ENCODE assay signal across 18 cellular contexts in genomic region chr1:25554886-25555752, GRCh38. TPM values are rescaled to one million over a fixed set of nuclear protein-coding genes. Genes with fewer than 3 reads are reported as not detected.
DNase-seq lines count a peak whose midpoint lies in the region; ATAC-seq and TF ChIP-seq lines count a peak whose summit lies in the region.
"Had no signal": no experiment of that assay in that cellular context is flagged by ENCODE, and none has a peak within 500 bp of the region (broad histone marks: within the 10 kb centered on the region; RNA-seq: fewer than 3 reads in every experiment).

No MANE protein-coding gene starts in this region.

- no peaks in the 10 kb centered on the region for H3K9me3 ChIP-seq in H9 (ENCODE audit: control insufficient read depth, low read depth, low read length)
- H3K9me3 ChIP-seq: gastroesophageal sphincter had no signal

- POLR2A ChIA-PET in HEK293T (lab: Yijun Ruan, JAX): no interaction called here

- no peak overlapping the region for H3K4ac ChIP-seq in H9 (ENCODE audit: low read depth, low read length)

- CTCF ChIA-PET in HEK293T (lab: Yijun Ruan, JAX): interaction anchor here (0.7 to 1.3 kb wide), 2 partner anchors 19 to 35 kb away, joined by 3 read pairs; no protein-coding TSS in a partner anchor

- no peak overlapping the region for H4K8ac ChIP-seq in H9 (replicated peaks; ENCODE audit: insufficient read length, low read depth, low read length)

- no peak overlapping the region for H4K5ac ChIP-seq in H9 (ENCODE audit: insufficient read length, low read depth, low read length)

- no peak overlapping the region for H3T11ph ChIP-seq in H9 (ENCODE audit: low read length)

- no peaks in the 10 kb centered on the region for H3K79me2 ChIP-seq in H9 (ENCODE audit: insufficient read depth, low read length)

- H2BK120ac ChIP-seq in H9 (ENCODE audit: low read depth, low read length, poor library complexity, severe bottlenecking): no peak overlapping the region

- H2AFZ ChIP-seq in H9 (ENCODE audit: low read length): no peak overlapping the region

- no peaks in the 10 kb centered on the region for H3K79me1 ChIP-seq in H9 (ENCODE audit: insufficient read depth, low read depth, low read length, poor library complexity, severe bottlenecking)

- H3K56ac ChIP-seq in H9 (ENCODE audit: insufficient read length, low read depth, low read length): no peak overlapping the region

- no peak overlapping the region for H2BK20ac ChIP-seq in H9 (ENCODE audit: low read depth, low read length, poor library complexity, severe bottlenecking)

- no peak overlapping the region for H3K4me2 ChIP-seq in H9 (ENCODE audit: insufficient read depth, insufficient read length, low read length)

- H3K27me3 Mint-ChIP-seq in activated naive CD4-positive, alpha-beta T cell treated with anti-CD3 and anti-CD28 coated beads, Interleukin-2, amount 50 U/mL, for 24 hours: no peaks in the 10 kb centered on the region
- no peaks in the 10 kb centered on the region for H3K27me3 Mint-ChIP-seq in activated naive CD8-positive, alpha-beta T cell
- no peaks in the 10 kb centered on the region for H3K27me3 Mint-ChIP-seq in H9 (ENCODE audit: low read depth)
- H3K27me3 Mint-ChIP-seq: IgD-negative memory B cell had no signal

- no peak for DNase-seq in activated naive CD4-positive, alpha-beta T cell (lab: John Stamatoyannopoulos, UW)
- DNase-seq in iris pigment epithelial cell (ENCODE audit: low read depth): peak; percentile 41
- no peak for DNase-seq in HEK293T (ENCODE audit: extremely low spot score)
- no peak for DNase-seq in H9
- DNase-seq: activated naive CD4-positive, alpha-beta T cell treated with anti-CD3 and anti-CD28 coated beads, Interleukin-2, amount 50 U/mL, for 16 hours; DMS53; left colon; NCI-H1930; NCI-H446 treated with DMSO at 0.1 percent for 48 hours; Right ventricle myocardium superior had no signal

- H3K27ac ChIP-seq in H9 (ENCODE audit: insufficient read length, low read depth, low read length): no peak overlapping the region
- H3K27ac ChIP-seq: C4-2B had no signal

- no peak overlapping the region for H3K9ac ChIP-seq in H9 (ENCODE audit: extremely low read depth, insufficient read length, low read length)

- H3K36me3 Mint-ChIP-seq in activated naive CD4-positive, alpha-beta T cell treated with anti-CD3 and anti-CD28 coated beads, Interleukin-2, amount 50 U/mL, for 24 hours: peaks cover 5% of the 10 kb centered on the region
- H3K36me3 Mint-ChIP-seq in activated naive CD8-positive, alpha-beta T cell: peaks cover 2% of the 10 kb centered on the region
- H3K36me3 Mint-ChIP-seq in H9 (ENCODE audit: insufficient read depth in 1 of 3, low read depth in 3 of 3): peaks cover 0 to 18% (median 9%) of the 10 kb centered on the region in 3 experiments; a peak in 4 of 7 replicates

- H2BK15ac ChIP-seq in H9 (ENCODE audit: low read depth, low read length): no peak overlapping the region

- no peak overlapping the region for H4K91ac ChIP-seq in H9 (ENCODE audit: insufficient read length, low read depth, low read length)

- no peaks in the 10 kb centered on the region for H4K20me1 ChIP-seq in H9 (ENCODE audit: control insufficient read depth, insufficient read depth, insufficient read length)

- no peak overlapping the region for H3K23ac ChIP-seq in H9 (ENCODE audit: insufficient read length, low read depth, low read length)

- H2BK12ac ChIP-seq in H9 (ENCODE audit: insufficient read length, low read depth, low read length): no peak overlapping the region

- H2AK5ac ChIP-seq in H9 (ENCODE audit: insufficient read length, low read length): no peak overlapping the region

- H3K4me1 Mint-ChIP-seq in activated naive CD4-positive, alpha-beta T cell treated with anti-CD3 and anti-CD28 coated beads, Interleukin-2, amount 50 U/mL, for 24 hours: peaks cover 100% of the 10 kb centered on the region
- peaks cover 94% of the 10 kb centered on the region for H3K4me1 Mint-ChIP-seq in activated naive CD8-positive, alpha-beta T cell (ENCODE audit: low read depth)
- peaks cover 0 to 6% of the 10 kb centered on the region in 2 experiments; a peak in 3 of 4 replicates for H3K4me1 Mint-ChIP-seq in H9

- no peaks in the 10 kb centered on the region for H3K23me2 ChIP-seq in H9 (ENCODE audit: insufficient read length, low read depth, low read length, poor library complexity, severe bottlenecking)

- no CpG with 5 or more reads among the region's 14 CpGs for WGBS in H9 (ENCODE audit: extremely low coverage, insufficient read length, low lambda C conversion rate)

- H3K9me3 Mint-ChIP-seq in activated naive CD4-positive, alpha-beta T cell treated with anti-CD3 and anti-CD28 coated beads, Interleukin-2, amount 50 U/mL, for 24 hours: no peaks in the 10 kb centered on the region
- no peaks in the 10 kb centered on the region for H3K9me3 Mint-ChIP-seq in activated naive CD8-positive, alpha-beta T cell (ENCODE audit: low read depth)
- H3K9me3 Mint-ChIP-seq in H9: no peaks in the 10 kb centered on the region
- H3K9me3 Mint-ChIP-seq: IgD-negative memory B cell, neural crest cell had no signal

- no peak overlapping the region for H3K14ac ChIP-seq in H9 (ENCODE audit: insufficient read depth, low read length)

- peak overlapping the region; percentile 59 for H3K27ac Mint-ChIP-seq in activated naive CD4-positive, alpha-beta T cell treated with anti-CD3 and anti-CD28 coated beads, Interleukin-2, amount 50 U/mL, for 24 hours
- peak overlapping the region; percentile 81 for H3K27ac Mint-ChIP-seq in activated naive CD8-positive, alpha-beta T cell
- no peak overlapping the region; a peak in 1 of 7 replicates for H3K27ac Mint-ChIP-seq in H9

- no peak overlapping the region for H3K18ac ChIP-seq in H9 (ENCODE audit: insufficient read length, low read depth, low read length)

- no peak for TF ChIP-seq CTCF in H9 (conservative IDR thresholded peaks at IDR 0.05)

- H3K4me1 ChIP-seq in H9 (ENCODE audit: insufficient read depth, low read length): no peaks in the 10 kb centered on the region

- H3K27me3 ChIP-seq in H9 (ENCODE audit: insufficient read depth, low read length): no peaks in the 10 kb centered on the region
- H3K27me3 ChIP-seq: gastroesophageal sphincter had no signal

- ATAC-seq in HG03571 (IDR thresholded peaks at IDR 0.05; ENCODE audit: unreplicated experiment): no peak
- no peak for ATAC-seq in GM18868 (IDR thresholded peaks at IDR 0.05; ENCODE audit: unreplicated experiment)
- ATAC-seq: gastroesophageal sphincter, left colon had no signal

- no peak overlapping the region for H2BK5ac ChIP-seq in H9 (ENCODE audit: insufficient read length, low read length)

- H3K4me3 Mint-ChIP-seq in activated naive CD4-positive, alpha-beta T cell treated with anti-CD3 and anti-CD28 coated beads, Interleukin-2, amount 50 U/mL, for 24 hours: no peak overlapping the region
- H3K4me3 Mint-ChIP-seq in activated naive CD8-positive, alpha-beta T cell: no peak overlapping the region
- H3K4me3 Mint-ChIP-seq in H9: no peak overlapping the region
- H3K4me3 Mint-ChIP-seq: neural crest cell had no signal

TF ChIP-seq in HEK293T, 16 proteins besides CTCF, POLR2A, EP300 and RAD21:
- no peak for TF ChIP-seq ARNT (IDR thresholded peaks at IDR 0.05)
- no peak for TF ChIP-seq LEF1 (IDR thresholded peaks at IDR 0.05; ENCODE audit: borderline replicate concordance)
- TF ChIP-seq, protein P1, sequence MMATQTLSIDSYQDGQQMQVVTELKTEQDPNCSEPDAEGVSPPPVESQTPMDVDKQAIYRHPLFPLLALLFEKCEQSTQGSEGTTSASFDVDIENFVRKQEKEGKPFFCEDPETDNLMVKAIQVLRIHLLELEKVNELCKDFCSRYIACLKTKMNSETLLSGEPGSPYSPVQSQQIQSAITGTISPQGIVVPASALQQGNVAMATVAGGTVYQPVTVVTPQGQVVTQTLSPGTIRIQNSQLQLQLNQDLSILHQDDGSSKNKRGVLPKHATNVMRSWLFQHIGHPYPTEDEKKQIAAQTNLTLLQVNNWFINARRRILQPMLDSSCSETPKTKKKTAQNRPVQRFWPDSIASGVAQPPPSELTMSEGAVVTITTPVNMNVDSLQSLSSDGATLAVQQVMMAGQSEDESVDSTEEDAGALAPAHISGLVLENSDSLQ (IDR thresholded peaks at IDR 0.05): no peak

RNA-seq across cellular contexts. Expression of gene LDLRAP1, which starts 11.7 kb away (rescaled TPM):
- 15.7 and 18.9 TPM in 2 replicates for total RNA-seq in H9 (2021)

Comparison
In these comparisons a context has a peak if more than half of its experiments do, and no peak if none do; other contexts are left out.
1. H3K27ac Mint-ChIP-seq: peak in activated naive CD4-positive, alpha-beta T cell treated with anti-CD3 and anti-CD28 coated beads, Interleukin-2, amount 50 U/mL, for 24 hours (single experiment) and activated naive CD8-positive, alpha-beta T cell (single experiment); none in H9 (0 of 3).